In the genomic region with DNA sequence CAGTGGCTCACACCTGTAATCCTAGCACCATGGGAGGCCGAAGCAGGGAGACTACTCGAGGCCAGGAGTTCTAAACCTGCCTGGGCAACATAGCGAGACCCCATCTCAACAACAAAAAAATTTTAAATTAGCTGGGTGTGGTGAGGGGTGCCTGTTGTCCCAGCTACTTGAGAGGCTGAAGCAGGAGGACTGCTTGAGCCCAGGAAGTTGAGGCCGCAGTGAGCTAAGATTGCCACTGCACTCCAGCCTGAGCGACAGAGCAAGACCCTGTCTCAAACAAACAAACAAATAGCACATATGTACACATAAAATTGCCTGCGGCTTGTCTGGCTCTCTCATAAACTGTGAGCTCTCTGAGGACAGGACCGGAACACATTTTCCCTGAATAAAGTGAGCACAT, we compare ENCODE assay signal across 15 cellular contexts.
DNase-seq lines count a peak whose midpoint lies in the region; ATAC-seq, FAIRE-seq and TF ChIP-seq lines count a peak whose summit lies in the region.
"Had no signal": no experiment of that assay in that cellular context is flagged by ENCODE, and none has a peak within 500 bp of the region (broad histone marks: within the 10 kb centered on the region; RNA-seq: fewer than 3 reads in every experiment).

No MANE protein-coding gene starts in this region.

- H3K4me1 ChIP-seq in left ventricle myocardium inferior (peaks cover 42% of the 10 kb centered on the region), right lobe of liver (peaks cover 0 to 66% (median 24%) of the 10 kb centered on the region in 4 donors), sigmoid colon (peaks cover 0 to 49% (median 38%) of the 10 kb centered on the region in 4 donors), vagina (peaks cover 41% of the 10 kb centered on the region)
- H3K4me1 ChIP-seq: A549 had no signal

- peak overlapping the region; percentile 36 for H3K4me3 ChIP-seq in left ventricle myocardium inferior
- no peak overlapping the region for H3K4me3 ChIP-seq in right lobe of liver
- no peak overlapping the region for H3K4me3 ChIP-seq in sigmoid colon
- H3K4me3 ChIP-seq in vagina, result no peak overlapping the region
- H3K4me3 ChIP-seq: A549, PC-9 had no signal

- TF ChIP-seq POLR2A in right lobe of liver (IDR thresholded peaks at IDR 0.05) (no peak), sigmoid colon (IDR thresholded peaks at IDR 0.05) (no peak), vagina (IDR thresholded peaks at IDR 0.05) (no peak), GM12891 (IDR thresholded peaks at IDR 0.05; ENCODE audit: low read depth, low read length) (no peak)

- H3K36me3 ChIP-seq in left ventricle myocardium inferior (no peaks in the 10 kb centered on the region), right lobe of liver (no peaks in the 10 kb centered on the region), sigmoid colon (no peaks in the 10 kb centered on the region), vagina (no peaks in the 10 kb centered on the region)

- WGBS in right lobe of liver (ENCODE audit: insufficient coverage, low coverage, low lambda C conversion rate, missing lambda C conversion rate), result 65% methylated on average over 5 of the region's 7 CpGs
- 87 to 93% methylated on average over 7 of the region's 7 CpGs for WGBS in sigmoid colon, 2 donors

- TF ChIP-seq EP300 in sigmoid colon (IDR thresholded peaks at IDR 0.05), result no peak

- ATAC-seq in Right ventricle myocardium inferior (no peak), right lobe of liver (no peak), HG02798 (IDR thresholded peaks at IDR 0.05; ENCODE audit: poor library complexity, unreplicated experiment) (no peak)
- ATAC-seq: A549, T-cell had no signal

- intact Hi-C loops in left ventricle myocardium inferior (cut with micrococcal nuclease), result no loop called here
- intact Hi-C loops in Right ventricle myocardium inferior (cut with DNase I), result loop anchor here (5.0 kb wide), 4 partner anchors 36 to 124 kb away; partner anchors contain the start of gene RRBP1
- intact Hi-C loops in right lobe of liver (cut with DNase I), result no loop called here
- intact Hi-C loops in sigmoid colon (cut with DNase I), result loop anchor here (5.0 kb wide), 3 partner anchors 66 to 124 kb away; partner anchors contain the start of gene RRBP1
- intact Hi-C loops in vagina (cut with DNase I), result no loop called here

- H3K27ac ChIP-seq in left ventricle myocardium inferior (replicated peaks), result peak overlapping the region; percentile 86
- peak overlapping the region; percentile 31 to 58 (median 57) for H3K27ac ChIP-seq in right lobe of liver
- H3K27ac ChIP-seq in sigmoid colon, result peak overlapping the region; percentile 71 to 76 (median 74)
- peak overlapping the region; percentile 85 for H3K27ac ChIP-seq in vagina
- H3K27ac ChIP-seq: A549, PC-9 had no signal

- no peaks in the 10 kb centered on the region for H3K9me3 ChIP-seq in left ventricle myocardium inferior (replicated peaks)
- H3K9me3 ChIP-seq in right lobe of liver, result no peaks in the 10 kb centered on the region
- no peaks in the 10 kb centered on the region for H3K9me3 ChIP-seq in sigmoid colon
- H3K9me3 ChIP-seq in vagina, result no peaks in the 10 kb centered on the region
- H3K9me3 ChIP-seq: A549 had no signal

- DNase-seq in left ventricle myocardium inferior (no peak), Right ventricle myocardium inferior (ENCODE audit: missing footprints) (no peak), right lobe of liver (no peak), sigmoid colon (no peak), vagina (ENCODE audit: extremely low spot score in 2 of 2) (no peak), NCI-H226 (no peak), GM12891 (ENCODE audit: insufficient read length, low spot score) (no peak)
- DNase-seq: activated CD4-positive, CD25-positive, alpha-beta regulatory T cell treated with anti-CD3 and anti-CD28 coated beads, Interleukin-2, amount 50 U/mL, for 72 hours; NCI-H187; NCI-H524 treated with DMSO at 0.1 percent for 48 hours; PC-9; T-cell had no signal

- TF ChIP-seq CTCF in left ventricle myocardium inferior (IDR thresholded peaks at IDR 0.05; ENCODE audit: borderline replicate concordance) (no peak), right lobe of liver (IDR thresholded peaks at IDR 0.05) (no peak), sigmoid colon (IDR thresholded peaks at IDR 0.05) (no peak), vagina (IDR thresholded peaks at IDR 0.05) (no peak)

- H3K27me3 ChIP-seq in left ventricle myocardium inferior (ENCODE audit: low read depth) (no peaks in the 10 kb centered on the region), right lobe of liver (no peaks in the 10 kb centered on the region), sigmoid colon (no peaks in the 10 kb centered on the region), vagina (no peaks in the 10 kb centered on the region)

- FAIRE-seq in GM12891 (lab: Jason Lieb, UNC), result no peak
- FAIRE-seq: A549, GM12892 had no signal

TF ChIP-seq in GM12891, 5 proteins besides CTCF, POLR2A, EP300 and RAD21:
- TF ChIP-seq TAF1 (IDR thresholded peaks at IDR 0.05; ENCODE audit: low read depth, low read length), result no peak
- no peak for TF ChIP-seq POLR2AphosphoS5 (IDR thresholded peaks at IDR 0.05; ENCODE audit: low read depth, low read length)
- no peak for TF ChIP-seq POU2F2 (IDR thresholded peaks at IDR 0.05; ENCODE audit: low read depth, low read length)
- no peak for TF ChIP-seq SPI1 (IDR thresholded peaks at IDR 0.05; ENCODE audit: low read depth, low read length)
- TF ChIP-seq PAX5 (IDR thresholded peaks at IDR 0.05; ENCODE audit: insufficient read depth, low read length, severe bottlenecking), result no peak
TF ChIP-seq in GM12891: peak in this region for 0.

Comparison
In these comparisons a context has a peak if more than half of its experiments do, and no peak if none do; other contexts are left out.
1. intact Hi-C loops: an anchor here in Right ventricle myocardium inferior (5.0 kb wide) and sigmoid colon (5.0 kb wide); none called in left ventricle myocardium inferior, right lobe of liver and vagina.